In the genomic region with DNA sequence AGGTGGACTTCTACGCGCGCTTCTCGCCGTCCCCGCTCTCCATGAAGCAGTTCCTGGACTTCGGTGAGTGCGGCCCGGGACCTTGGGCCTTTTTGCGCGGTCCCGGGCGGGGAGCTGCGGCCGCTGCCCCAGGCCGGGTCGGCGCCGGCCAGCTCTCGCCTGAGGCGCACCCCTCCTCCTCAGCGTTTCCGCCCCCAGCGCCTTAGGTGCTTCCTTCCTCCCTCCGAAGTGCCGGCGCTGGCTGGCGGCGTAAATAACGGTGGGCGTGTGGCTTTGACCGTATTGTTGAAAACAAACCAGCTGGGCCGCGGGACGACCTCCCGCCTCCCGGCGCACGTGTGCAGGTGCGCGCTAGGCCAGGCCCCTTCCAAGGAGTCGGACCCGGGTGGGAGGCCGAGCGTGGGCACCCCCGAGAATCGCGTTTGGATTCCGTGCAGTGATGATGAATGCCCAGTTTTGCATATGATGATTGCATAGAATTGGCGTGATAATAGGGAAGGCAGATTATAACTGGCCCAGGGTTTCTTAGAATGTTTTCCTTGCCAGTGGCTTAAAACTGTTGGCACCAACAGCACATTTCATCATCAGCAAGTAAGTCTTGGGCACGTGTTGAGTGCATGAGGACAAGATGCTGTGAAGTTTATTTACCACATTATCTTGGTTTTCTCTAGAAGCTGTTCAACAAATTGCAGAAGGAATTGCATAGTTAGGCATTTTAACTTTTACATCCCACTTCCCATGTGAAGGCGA, we compare ENCODE assay signal across 2 cellular contexts.
TF ChIP-seq lines count a peak whose summit lies in the region.

No MANE protein-coding gene starts in this region.

TF ChIP-seq in HCT116, 20 proteins besides CTCF, POLR2A, EP300 and RAD21 (continued from another document):
- TF ChIP-seq EGR1 (IDR thresholded peaks at IDR 0.05; ENCODE audit: low read depth) (no peak), YY1 (IDR thresholded peaks at IDR 0.05; ENCODE audit: extremely low read depth, insufficient replicate concordance, low read depth, low read length) (no peak), SIN3A (IDR thresholded peaks at IDR 0.05; ENCODE audit: low read depth) (peak; percentile 55; the same call in 1 of the 2 replicates), SP1 (IDR thresholded peaks at IDR 0.05; ENCODE audit: low read depth) (no peak), CBX3 (IDR thresholded peaks at IDR 0.05; ENCODE audit: low read depth) (no peak), CEBPB (IDR thresholded peaks at IDR 0.05; ENCODE audit: low read depth) (0 out of 2 replicates have a peak, but pooled peaks have one; percentile 19), EZH2 (IDR thresholded peaks at IDR 0.05) (no peak), ZFX (IDR thresholded peaks at IDR 0.05) (peak; percentile 85), EZH2phosphoT487 (IDR thresholded peaks at IDR 0.05; ENCODE audit: borderline replicate concordance) (no peak), POLR2AphosphoS5 (IDR thresholded peaks at IDR 0.05; ENCODE audit: low read depth, low read length) (no peak; the same call in 1 of the 2 replicates), FOSL1 (IDR thresholded peaks at IDR 0.05; ENCODE audit: low read depth) (no peak), SRF (IDR thresholded peaks at IDR 0.05; ENCODE audit: low read depth) (no peak), JUND (IDR thresholded peaks at IDR 0.05) (no peak), ZNF274 (IDR thresholded peaks at IDR 0.05; ENCODE audit: low read depth, low read length) (no peak)
- TF ChIP-seq, protein P1, sequence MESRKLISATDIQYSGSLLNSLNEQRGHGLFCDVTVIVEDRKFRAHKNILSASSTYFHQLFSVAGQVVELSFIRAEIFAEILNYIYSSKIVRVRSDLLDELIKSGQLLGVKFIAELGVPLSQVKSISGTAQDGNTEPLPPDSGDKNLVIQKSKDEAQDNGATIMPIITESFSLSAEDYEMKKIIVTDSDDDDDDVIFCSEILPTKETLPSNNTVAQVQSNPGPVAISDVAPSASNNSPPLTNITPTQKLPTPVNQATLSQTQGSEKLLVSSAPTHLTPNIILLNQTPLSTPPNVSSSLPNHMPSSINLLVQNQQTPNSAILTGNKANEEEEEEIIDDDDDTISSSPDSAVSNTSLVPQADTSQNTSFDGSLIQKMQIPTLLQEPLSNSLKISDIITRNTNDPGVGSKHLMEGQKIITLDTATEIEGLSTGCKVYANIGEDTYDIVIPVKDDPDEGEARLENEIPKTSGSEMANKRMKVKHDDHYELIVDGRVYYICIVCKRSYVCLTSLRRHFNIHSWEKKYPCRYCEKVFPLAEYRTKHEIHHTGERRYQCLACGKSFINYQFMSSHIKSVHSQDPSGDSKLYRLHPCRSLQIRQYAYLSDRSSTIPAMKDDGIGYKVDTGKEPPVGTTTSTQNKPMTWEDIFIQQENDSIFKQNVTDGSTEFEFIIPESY (IDR thresholded peaks at IDR 0.05; ENCODE audit: extremely low read depth, insufficient replicate concordance, low read length), result no peak
- TF ChIP-seq, protein P2, sequence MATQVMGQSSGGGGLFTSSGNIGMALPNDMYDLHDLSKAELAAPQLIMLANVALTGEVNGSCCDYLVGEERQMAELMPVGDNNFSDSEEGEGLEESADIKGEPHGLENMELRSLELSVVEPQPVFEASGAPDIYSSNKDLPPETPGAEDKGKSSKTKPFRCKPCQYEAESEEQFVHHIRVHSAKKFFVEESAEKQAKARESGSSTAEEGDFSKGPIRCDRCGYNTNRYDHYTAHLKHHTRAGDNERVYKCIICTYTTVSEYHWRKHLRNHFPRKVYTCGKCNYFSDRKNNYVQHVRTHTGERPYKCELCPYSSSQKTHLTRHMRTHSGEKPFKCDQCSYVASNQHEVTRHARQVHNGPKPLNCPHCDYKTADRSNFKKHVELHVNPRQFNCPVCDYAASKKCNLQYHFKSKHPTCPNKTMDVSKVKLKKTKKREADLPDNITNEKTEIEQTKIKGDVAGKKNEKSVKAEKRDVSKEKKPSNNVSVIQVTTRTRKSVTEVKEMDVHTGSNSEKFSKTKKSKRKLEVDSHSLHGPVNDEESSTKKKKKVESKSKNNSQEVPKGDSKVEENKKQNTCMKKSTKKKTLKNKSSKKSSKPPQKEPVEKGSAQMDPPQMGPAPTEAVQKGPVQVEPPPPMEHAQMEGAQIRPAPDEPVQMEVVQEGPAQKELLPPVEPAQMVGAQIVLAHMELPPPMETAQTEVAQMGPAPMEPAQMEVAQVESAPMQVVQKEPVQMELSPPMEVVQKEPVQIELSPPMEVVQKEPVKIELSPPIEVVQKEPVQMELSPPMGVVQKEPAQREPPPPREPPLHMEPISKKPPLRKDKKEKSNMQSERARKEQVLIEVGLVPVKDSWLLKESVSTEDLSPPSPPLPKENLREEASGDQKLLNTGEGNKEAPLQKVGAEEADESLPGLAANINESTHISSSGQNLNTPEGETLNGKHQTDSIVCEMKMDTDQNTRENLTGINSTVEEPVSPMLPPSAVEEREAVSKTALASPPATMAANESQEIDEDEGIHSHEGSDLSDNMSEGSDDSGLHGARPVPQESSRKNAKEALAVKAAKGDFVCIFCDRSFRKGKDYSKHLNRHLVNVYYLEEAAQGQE (IDR thresholded peaks at IDR 0.05; ENCODE audit: low read depth), result no peak
- TF ChIP-seq, protein P3, sequence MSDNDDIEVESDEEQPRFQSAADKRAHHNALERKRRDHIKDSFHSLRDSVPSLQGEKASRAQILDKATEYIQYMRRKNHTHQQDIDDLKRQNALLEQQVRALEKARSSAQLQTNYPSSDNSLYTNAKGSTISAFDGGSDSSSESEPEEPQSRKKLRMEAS (IDR thresholded peaks at IDR 0.05), result peak; percentile 91
- TF ChIP-seq, protein P4, sequence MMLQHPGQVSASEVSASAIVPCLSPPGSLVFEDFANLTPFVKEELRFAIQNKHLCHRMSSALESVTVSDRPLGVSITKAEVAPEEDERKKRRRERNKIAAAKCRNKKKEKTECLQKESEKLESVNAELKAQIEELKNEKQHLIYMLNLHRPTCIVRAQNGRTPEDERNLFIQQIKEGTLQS (IDR thresholded peaks at IDR 0.05), result no peak

TF ChIP-seq in GM12878, 131 proteins besides CTCF, POLR2A, EP300 and RAD21 (continued from another document and continues in another):
- TF ChIP-seq, protein P5, sequence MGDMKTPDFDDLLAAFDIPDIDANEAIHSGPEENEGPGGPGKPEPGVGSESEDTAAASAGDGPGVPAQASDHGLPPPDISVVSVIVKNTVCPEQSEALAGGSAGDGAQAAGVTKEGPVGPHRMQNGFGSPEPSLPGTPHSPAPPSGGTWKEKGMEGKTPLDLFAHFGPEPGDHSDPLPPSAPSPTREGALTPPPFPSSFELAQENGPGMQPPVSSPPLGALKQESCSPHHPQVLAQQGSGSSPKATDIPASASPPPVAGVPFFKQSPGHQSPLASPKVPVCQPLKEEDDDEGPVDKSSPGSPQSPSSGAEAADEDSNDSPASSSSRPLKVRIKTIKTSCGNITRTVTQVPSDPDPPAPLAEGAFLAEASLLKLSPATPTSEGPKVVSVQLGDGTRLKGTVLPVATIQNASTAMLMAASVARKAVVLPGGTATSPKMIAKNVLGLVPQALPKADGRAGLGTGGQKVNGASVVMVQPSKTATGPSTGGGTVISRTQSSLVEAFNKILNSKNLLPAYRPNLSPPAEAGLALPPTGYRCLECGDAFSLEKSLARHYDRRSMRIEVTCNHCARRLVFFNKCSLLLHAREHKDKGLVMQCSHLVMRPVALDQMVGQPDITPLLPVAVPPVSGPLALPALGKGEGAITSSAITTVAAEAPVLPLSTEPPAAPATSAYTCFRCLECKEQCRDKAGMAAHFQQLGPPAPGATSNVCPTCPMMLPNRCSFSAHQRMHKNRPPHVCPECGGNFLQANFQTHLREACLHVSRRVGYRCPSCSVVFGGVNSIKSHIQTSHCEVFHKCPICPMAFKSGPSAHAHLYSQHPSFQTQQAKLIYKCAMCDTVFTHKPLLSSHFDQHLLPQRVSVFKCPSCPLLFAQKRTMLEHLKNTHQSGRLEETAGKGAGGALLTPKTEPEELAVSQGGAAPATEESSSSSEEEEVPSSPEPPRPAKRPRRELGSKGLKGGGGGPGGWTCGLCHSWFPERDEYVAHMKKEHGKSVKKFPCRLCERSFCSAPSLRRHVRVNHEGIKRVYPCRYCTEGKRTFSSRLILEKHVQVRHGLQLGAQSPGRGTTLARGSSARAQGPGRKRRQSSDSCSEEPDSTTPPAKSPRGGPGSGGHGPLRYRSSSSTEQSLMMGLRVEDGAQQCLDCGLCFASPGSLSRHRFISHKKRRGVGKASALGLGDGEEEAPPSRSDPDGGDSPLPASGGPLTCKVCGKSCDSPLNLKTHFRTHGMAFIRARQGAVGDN (IDR thresholded peaks at IDR 0.05), result no peak
- TF ChIP-seq SMARCA5 (IDR thresholded peaks at IDR 0.05), result peak; percentile 81; the same call in 1 of the 2 replicates
- peak; percentile 26; the same call in 1 of the 2 replicates for TF ChIP-seq SPI1 (IDR thresholded peaks at IDR 0.05; ENCODE audit: borderline replicate concordance, insufficient read depth, low read depth, low read length)
- TF ChIP-seq TCF3 (IDR thresholded peaks at IDR 0.05; ENCODE audit: borderline replicate concordance, insufficient read depth, low read depth, low read length), result peak; percentile 61; the same call in 1 of the 2 replicates
- TF ChIP-seq FOXK2 (IDR thresholded peaks at IDR 0.05), result peak; percentile 62
- peak; percentile 96 for TF ChIP-seq SIN3A (IDR thresholded peaks at IDR 0.05; ENCODE audit: low read depth, low read length)
- peak; percentile 62 for TF ChIP-seq CREM (IDR thresholded peaks at IDR 0.05; ENCODE audit: low read depth)
- TF ChIP-seq, protein P6, sequence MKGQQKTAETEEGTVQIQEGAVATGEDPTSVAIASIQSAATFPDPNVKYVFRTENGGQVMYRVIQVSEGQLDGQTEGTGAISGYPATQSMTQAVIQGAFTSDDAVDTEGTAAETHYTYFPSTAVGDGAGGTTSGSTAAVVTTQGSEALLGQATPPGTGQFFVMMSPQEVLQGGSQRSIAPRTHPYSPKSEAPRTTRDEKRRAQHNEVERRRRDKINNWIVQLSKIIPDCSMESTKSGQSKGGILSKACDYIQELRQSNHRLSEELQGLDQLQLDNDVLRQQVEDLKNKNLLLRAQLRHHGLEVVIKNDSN (IDR thresholded peaks at IDR 0.05; ENCODE audit: borderline replicate concordance, extremely low read length, insufficient read depth, low read depth, low read length), result peak; percentile 41
- TF ChIP-seq ZSCAN29 (IDR thresholded peaks at IDR 0.05), result 0 out of 2 replicates have a peak, but pooled peaks have one; percentile 15
- TF ChIP-seq RAD51 (IDR thresholded peaks at IDR 0.05), result no peak
- TF ChIP-seq GATAD2B (conservative IDR thresholded peaks at IDR 0.05; ENCODE audit: low read depth), result peak; percentile 58; the same call in 1 of the 2 replicates
- TF ChIP-seq ATF7 (IDR thresholded peaks at IDR 0.05; ENCODE audit: low read depth), result 0 out of 2 replicates have a peak, but pooled peaks have one; percentile 20
- peak in 1 of 2 experiments; percentile 40; a peak in 1 of 4 replicates for TF ChIP-seq IKZF2 (IDR thresholded peaks at IDR 0.05)
- 0 out of 2 replicates have a peak, but pooled peaks have one; percentile 39 for TF ChIP-seq GABPA (IDR thresholded peaks at IDR 0.05; ENCODE audit: low read depth)
- TF ChIP-seq BHLHE40 (IDR thresholded peaks at IDR 0.05; ENCODE audit: borderline replicate concordance in 1 of 2, low read depth in 2 of 2, low read length in 1 of 2), result peak; percentile 94 to 95
- TF ChIP-seq, protein P7, sequence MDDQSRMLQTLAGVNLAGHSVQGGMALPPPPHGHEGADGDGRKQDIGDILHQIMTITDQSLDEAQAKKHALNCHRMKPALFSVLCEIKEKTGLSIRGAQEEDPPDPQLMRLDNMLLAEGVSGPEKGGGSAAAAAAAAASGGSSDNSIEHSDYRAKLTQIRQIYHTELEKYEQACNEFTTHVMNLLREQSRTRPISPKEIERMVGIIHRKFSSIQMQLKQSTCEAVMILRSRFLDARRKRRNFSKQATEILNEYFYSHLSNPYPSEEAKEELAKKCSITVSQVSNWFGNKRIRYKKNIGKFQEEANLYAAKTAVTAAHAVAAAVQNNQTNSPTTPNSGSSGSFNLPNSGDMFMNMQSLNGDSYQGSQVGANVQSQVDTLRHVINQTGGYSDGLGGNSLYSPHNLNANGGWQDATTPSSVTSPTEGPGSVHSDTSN (IDR thresholded peaks at IDR 0.05; ENCODE audit: insufficient replicate concordance, low read depth, low read length), result peak; percentile 1
- TF ChIP-seq, protein P8, sequence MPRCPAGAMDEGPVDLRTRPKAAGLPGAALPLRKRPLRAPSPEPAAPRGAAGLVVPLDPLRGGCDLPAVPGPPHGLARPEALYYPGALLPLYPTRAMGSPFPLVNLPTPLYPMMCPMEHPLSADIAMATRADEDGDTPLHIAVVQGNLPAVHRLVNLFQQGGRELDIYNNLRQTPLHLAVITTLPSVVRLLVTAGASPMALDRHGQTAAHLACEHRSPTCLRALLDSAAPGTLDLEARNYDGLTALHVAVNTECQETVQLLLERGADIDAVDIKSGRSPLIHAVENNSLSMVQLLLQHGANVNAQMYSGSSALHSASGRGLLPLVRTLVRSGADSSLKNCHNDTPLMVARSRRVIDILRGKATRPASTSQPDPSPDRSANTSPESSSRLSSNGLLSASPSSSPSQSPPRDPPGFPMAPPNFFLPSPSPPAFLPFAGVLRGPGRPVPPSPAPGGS (IDR thresholded peaks at IDR 0.05; ENCODE audit: borderline replicate concordance, insufficient read depth, low read depth, low read length, poor library complexity, severe bottlenecking), result peak; percentile 33
- TF ChIP-seq JUND (IDR thresholded peaks at IDR 0.05; ENCODE audit: low read depth, low read length), result no peak
- TF ChIP-seq, protein P9, sequence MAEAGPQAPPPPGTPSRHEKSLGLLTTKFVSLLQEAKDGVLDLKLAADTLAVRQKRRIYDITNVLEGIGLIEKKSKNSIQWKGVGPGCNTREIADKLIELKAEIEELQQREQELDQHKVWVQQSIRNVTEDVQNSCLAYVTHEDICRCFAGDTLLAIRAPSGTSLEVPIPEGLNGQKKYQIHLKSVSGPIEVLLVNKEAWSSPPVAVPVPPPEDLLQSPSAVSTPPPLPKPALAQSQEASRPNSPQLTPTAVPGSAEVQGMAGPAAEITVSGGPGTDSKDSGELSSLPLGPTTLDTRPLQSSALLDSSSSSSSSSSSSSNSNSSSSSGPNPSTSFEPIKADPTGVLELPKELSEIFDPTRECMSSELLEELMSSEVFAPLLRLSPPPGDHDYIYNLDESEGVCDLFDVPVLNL (IDR thresholded peaks at IDR 0.05; ENCODE audit: low read depth, low read length), result peak; percentile 6; the same call in 1 of the 2 replicates
- peak; percentile 87 for TF ChIP-seq LARP7 (IDR thresholded peaks at IDR 0.05)
- TF ChIP-seq MXI1 (IDR thresholded peaks at IDR 0.05; ENCODE audit: low read depth, low read length), result peak; percentile 98
- TF ChIP-seq BACH1 (IDR thresholded peaks at IDR 0.05; ENCODE audit: borderline replicate concordance), result peak; percentile 51
- TF ChIP-seq WRNIP1 (IDR thresholded peaks at IDR 0.05; ENCODE audit: borderline replicate concordance, low read depth, low read length), result peak; percentile 56; the same call in 1 of the 2 replicates
- TF ChIP-seq NBN (IDR thresholded peaks at IDR 0.05), result peak; percentile 51; the same call in 1 of the 2 replicates
- TF ChIP-seq NR2C2 (IDR thresholded peaks at IDR 0.05; ENCODE audit: borderline replicate concordance, control insufficient read depth, insufficient read length, low read depth), result no peak
- peak; percentile 54 for TF ChIP-seq DPF2 (IDR thresholded peaks at IDR 0.05)
- TF ChIP-seq IKZF1 (conservative IDR thresholded peaks at IDR 0.05), result peak; percentile 54
- TF ChIP-seq, protein P3 (IDR thresholded peaks at IDR 0.05; ENCODE audit: low read depth, low read length), result peak; percentile 89
- no peak for TF ChIP-seq CHD4 (IDR thresholded peaks at IDR 0.05)
- TF ChIP-seq RUNX3 (IDR thresholded peaks at IDR 0.05; ENCODE audit: low read length), result 0 out of 2 replicates have a peak, but pooled peaks have one; percentile 1
